Comparison of ENCODE assay signal across 12 cellular contexts in the genomic region with DNA sequence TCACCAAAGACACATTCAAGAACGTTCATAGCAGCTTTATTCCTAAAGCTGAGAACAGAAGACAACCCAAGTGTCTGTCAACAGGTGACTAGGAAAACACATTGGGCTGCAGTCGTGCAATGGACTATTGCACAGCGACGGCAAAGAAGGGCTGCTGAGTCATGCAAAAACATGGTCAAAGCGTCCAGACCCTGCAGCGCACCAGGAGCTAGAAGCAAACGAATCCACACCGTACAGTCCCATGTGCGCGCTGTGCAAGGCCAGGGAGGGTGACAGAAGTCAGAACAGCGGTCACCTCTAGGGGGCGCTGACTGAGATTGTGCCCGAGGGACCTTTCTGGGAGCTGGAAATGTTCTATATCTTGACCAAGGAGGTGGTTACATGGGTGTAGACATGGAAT.
DNase-seq lines count a peak whose midpoint lies in the region; TF ChIP-seq lines count a peak whose summit lies in the region.
"Had no signal": no experiment of that assay in that cellular context is flagged by ENCODE, and none has a peak within 500 bp of the region (broad histone marks: within the 10 kb centered on the region; RNA-seq: fewer than 3 reads in every experiment).

No MANE protein-coding gene starts in this region.

- DNase-seq in ELF-1 (ENCODE audit: low read depth, low spot score): peak; percentile 46
- peak; percentile 15 for DNase-seq in Jurkat, Clone E6-1 (ENCODE audit: low read depth, low spot score)
- DNase-seq in activated T-cell treated with anti-CD3 and anti-CD28 coated beads, Interleukin-2, amount 50 U/mL, for 1 hour: peak; percentile 31
- no peak for DNase-seq in progenitor cell of endocrine pancreas (ENCODE audit: low spot score, unreplicated experiment)
- DNase-seq in dermis blood vessel endothelial cell: no peak
- DNase-seq in DMS79 (lab: John Stamatoyannopoulos, UW): no peak
- no peak for DNase-seq in tibial artery
- no peak for DNase-seq in NCI-H2081 treated with DMSO at 0.1 percent for 48 hours (lab: John Stamatoyannopoulos, UW)
- DNase-seq: activated B cell treated with CpG ODN at 0.5 μM for 24 hours, caudate nucleus, NCI-H510A treated with DMSO at 0.1 percent for 48 hours had no signal

- H3K36me3 Mint-ChIP-seq in progenitor cell of endocrine pancreas (ENCODE audit: insufficient read depth): no peaks in the 10 kb centered on the region

- no peak overlapping the region for H3K4me3 ChIP-seq in Jurkat, Clone E6-1 (ENCODE audit: low read length)
- H3K4me3 ChIP-seq in tibial artery: no peak overlapping the region

- peak; percentile 50 for TF ChIP-seq CTCF in progenitor cell of endocrine pancreas (IDR thresholded peaks at IDR 0.05; ENCODE audit: unreplicated experiment)
- no peak for TF ChIP-seq CTCF in tibial artery (IDR thresholded peaks at IDR 0.05)

- no peaks in the 10 kb centered on the region for H3K4me1 ChIP-seq in tibial artery

- H3K27me3 ChIP-seq in tibial artery: peaks cover 0 to 7% of the 10 kb centered on the region in 2 donors

- no peaks in the 10 kb centered on the region for H3K4me1 Mint-ChIP-seq in progenitor cell of endocrine pancreas (ENCODE audit: low read depth)
- H3K4me1 Mint-ChIP-seq: activated B cell treated with CpG ODN at 0.5 μM for 24 hours had no signal

- no peaks in the 10 kb centered on the region for H3K36me3 ChIP-seq in tibial artery

- no peaks in the 10 kb centered on the region for H3K9me3 ChIP-seq in tibial artery

- H3K4me3 Mint-ChIP-seq in progenitor cell of endocrine pancreas (ENCODE audit: low read depth): no peak overlapping the region
- H3K4me3 Mint-ChIP-seq: activated B cell treated with CpG ODN at 0.5 μM for 24 hours had no signal

- intact Hi-C loops in tibial artery (cut with DNase I; ENCODE audit: low total_unique reads): no loop called here

- no peak overlapping the region for H3K27ac Mint-ChIP-seq in progenitor cell of endocrine pancreas
- H3K27ac Mint-ChIP-seq: activated B cell treated with CpG ODN at 0.5 μM for 24 hours had no signal

- H3K27me3 Mint-ChIP-seq in progenitor cell of endocrine pancreas: no peaks in the 10 kb centered on the region

- no peak overlapping the region for H3K27ac ChIP-seq in tibial artery
- H3K27ac ChIP-seq: HL-60 had no signal

- H3K9me3 Mint-ChIP-seq in progenitor cell of endocrine pancreas (ENCODE audit: low read depth): no peaks in the 10 kb centered on the region
- H3K9me3 Mint-ChIP-seq: activated B cell treated with CpG ODN at 0.5 μM for 24 hours had no signal

Comparison
In these comparisons a context has a peak if more than half of its experiments do, and no peak if none do; other contexts are left out.
1. DNase-seq: peak in ELF-1 (single experiment), Jurkat, Clone E6-1 (single experiment) and activated T-cell treated with anti-CD3 and anti-CD28 coated beads, Interleukin-2, amount 50 U/mL, for 1 hour (single experiment); none in progenitor cell of endocrine pancreas (single experiment), dermis blood vessel endothelial cell (single experiment), DMS79 (single experiment), tibial artery (0 of 2) and NCI-H2081 treated with DMSO at 0.1 percent for 48 hours (single experiment).